8 cellular contexts compared by ENCODE assay signal in genomic region chr15:68650901-68651709, GRCh38.
DNase-seq lines count a peak whose midpoint lies in the region; ATAC-seq and TF ChIP-seq lines count a peak whose summit lies in the region.

No MANE protein-coding gene starts in this region.

- no peaks in the 10 kb centered on the region for H3K27me3 Mint-ChIP-seq in activated CD4-positive, alpha-beta T cell treated with anti-CD3 and anti-CD28 coated beads, Interleukin-2, amount 10 ng/mL, durations not matched to agents 7 days and 5 days
- H3K27me3 Mint-ChIP-seq in neural progenitor cell (ENCODE audit: insufficient read depth, low read depth), result peaks cover 2% of the 10 kb centered on the region

- no peak overlapping the region for H3K27ac Mint-ChIP-seq in activated CD4-positive, alpha-beta T cell treated with anti-CD3 and anti-CD28 coated beads, Interleukin-2, amount 10 ng/mL, durations not matched to agents 7 days and 5 days
- H3K27ac Mint-ChIP-seq in neural progenitor cell, result peak overlapping the region; percentile 18

- no peak overlapping the region for H3K9ac ChIP-seq in neural progenitor cell

- no peak for TF ChIP-seq POLR2A in erythroblast (IDR thresholded peaks at IDR 0.05; ENCODE audit: low read length)

- H3K4me1 ChIP-seq in neural progenitor cell, result peaks cover 30% of the 10 kb centered on the region

- H3K36me3 ChIP-seq in neural progenitor cell, result no peaks in the 10 kb centered on the region

- no peak for ATAC-seq in HG03025 (IDR thresholded peaks at IDR 0.05; ENCODE audit: low FRiP score, unreplicated experiment)
- ATAC-seq in GM21529 (IDR thresholded peaks at IDR 0.05; ENCODE audit: unreplicated experiment), result no peak
- ATAC-seq in HG02763 (IDR thresholded peaks at IDR 0.05; ENCODE audit: unreplicated experiment), result no peak

- peaks cover 11% of the 10 kb centered on the region for H3F3A ChIP-seq in neural progenitor cell (ENCODE audit: low read depth)

- H4K20me1 ChIP-seq in neural progenitor cell (ENCODE audit: low read depth), result no peaks in the 10 kb centered on the region

- H3K9me3 Mint-ChIP-seq in activated CD4-positive, alpha-beta T cell treated with anti-CD3 and anti-CD28 coated beads, Interleukin-2, amount 10 ng/mL, durations not matched to agents 7 days and 5 days, result no peaks in the 10 kb centered on the region
- H3K9me3 Mint-ChIP-seq in neural progenitor cell, result no peaks in the 10 kb centered on the region

- H3K36me3 Mint-ChIP-seq in activated CD4-positive, alpha-beta T cell treated with anti-CD3 and anti-CD28 coated beads, Interleukin-2, amount 10 ng/mL, durations not matched to agents 7 days and 5 days (ENCODE audit: low read depth), result no peaks in the 10 kb centered on the region
- H3K36me3 Mint-ChIP-seq in neural progenitor cell, result no peaks in the 10 kb centered on the region

- no peaks in the 10 kb centered on the region for H3K9me3 ChIP-seq in neural progenitor cell (ENCODE audit: low read depth)

- peak overlapping the region; percentile 27 for H2AFZ ChIP-seq in neural progenitor cell (replicated peaks)

- no peak overlapping the region for H3K27ac ChIP-seq in neural progenitor cell

- H3K4me3 ChIP-seq in HFF-Myc (replicated peaks; ENCODE audit: low read depth, low read length), result no peak overlapping the region
- H3K4me3 ChIP-seq in neural progenitor cell, result no peak overlapping the region

- H3K4me1 Mint-ChIP-seq in activated CD4-positive, alpha-beta T cell treated with anti-CD3 and anti-CD28 coated beads, Interleukin-2, amount 10 ng/mL, durations not matched to agents 7 days and 5 days, result no peaks in the 10 kb centered on the region
- H3K4me1 Mint-ChIP-seq in neural progenitor cell, result peaks cover 38% of the 10 kb centered on the region

- H3K4me3 Mint-ChIP-seq in activated CD4-positive, alpha-beta T cell treated with anti-CD3 and anti-CD28 coated beads, Interleukin-2, amount 10 ng/mL, durations not matched to agents 7 days and 5 days, result no peak overlapping the region
- no peak overlapping the region for H3K4me3 Mint-ChIP-seq in neural progenitor cell

- no peaks in the 10 kb centered on the region for H3K79me2 ChIP-seq in neural progenitor cell (ENCODE audit: low read depth)

- H3K4me2 ChIP-seq in neural progenitor cell, result peak overlapping the region; percentile 54

- POLR2A ChIA-PET in activated CD4-positive, alpha-beta T cell treated with anti-CD3 and anti-CD28 coated beads, Interleukin-2, amount 10 ng/mL, durations not matched to agents 7 days and 5 days (lab: Charles Lee), result no interaction called here

- CTCF ChIA-PET in activated CD4-positive, alpha-beta T cell treated with anti-CD3 and anti-CD28 coated beads, Interleukin-2, amount 10 ng/mL, durations not matched to agents 7 days and 5 days (lab: Charles Lee), result interaction anchor here (0.7 to 1.3 kb wide), 2 partner anchors 13 to 23 kb away, joined by 3 to 4 read pairs; no protein-coding TSS in a partner anchor

- DNase-seq in 8988T, result peak; percentile 52
- DNase-seq in HFF-Myc (ENCODE audit: extremely low read depth, low read depth), result no peak
- peak; percentile 44 for DNase-seq in activated CD4-positive, alpha-beta T cell treated with anti-CD3 and anti-CD28 coated beads, Interleukin-2, amount 10 ng/mL, durations not matched to agents 7 days and 5 days
- DNase-seq in erythroblast (lab: John Stamatoyannopoulos, UW), result peak; percentile 58 to 76
- DNase-seq in neural progenitor cell (ENCODE audit: low spot score), result peak; percentile 90

- TF ChIP-seq CTCF in HFF-Myc (IDR thresholded peaks at IDR 0.05; ENCODE audit: low read depth, low read length, missing control alignments) (peak; percentile 81), neural progenitor cell (IDR thresholded peaks at IDR 0.05) (peak; percentile 94)

- no peaks in the 10 kb centered on the region for H3K27me3 ChIP-seq in neural progenitor cell
